In the genomic region with DNA sequence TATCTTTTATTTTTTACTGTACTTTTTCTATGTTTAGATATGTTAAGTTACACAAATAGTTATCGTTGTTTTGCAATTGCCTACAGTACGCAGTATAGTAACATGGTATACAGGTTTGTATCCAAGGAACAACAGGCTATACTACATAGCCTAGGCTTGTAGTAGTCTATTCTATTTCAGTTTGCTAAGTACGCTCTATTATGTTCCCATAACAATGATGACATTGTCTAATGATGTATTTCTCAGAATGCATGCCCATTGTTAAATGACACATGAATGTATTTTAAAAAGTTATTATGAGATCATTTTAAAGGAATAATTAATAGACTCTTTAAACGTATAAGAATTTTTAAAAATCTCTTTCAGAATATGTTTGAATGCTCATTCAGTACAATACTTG, we compare ENCODE assay signal across 15 cellular contexts.
DNase-seq lines count a peak whose midpoint lies in the region; ATAC-seq and TF ChIP-seq lines count a peak whose summit lies in the region.
"Had no signal": no experiment of that assay in that cellular context is flagged by ENCODE, and none has a peak within 500 bp of the region (broad histone marks: within the 10 kb centered on the region; RNA-seq: fewer than 3 reads in every experiment).

No MANE protein-coding gene starts in this region.

- no peaks in the 10 kb centered on the region for H3K9me2 ChIP-seq in OCI-LY7 (ENCODE audit: insufficient read depth, low read length)

- H3K36me3 ChIP-seq in OCI-LY7 (ENCODE audit: insufficient read depth, low read length) = no peaks in the 10 kb centered on the region
- H3K36me3 ChIP-seq: HAP-1 had no signal

- H2AFZ ChIP-seq in OCI-LY7 (ENCODE audit: low read length) = no peak overlapping the region

- no peak overlapping the region for H3K4me2 ChIP-seq in OCI-LY7 (ENCODE audit: low read length)
- H3K4me2 ChIP-seq: A549 had no signal

- CTCF ChIA-PET in OCI-LY7 (lab: Charles Lee; ENCODE audit: unreplicated experiment) = no interaction called here

- intact Hi-C loops in OCI-LY7 (cut with micrococcal nuclease; ENCODE audit: unreplicated experiment) = no loop called here

- POLR2A ChIA-PET in OCI-LY7 (lab: Charles Lee) = interaction anchor here (0.6 to 1.6 kb wide), 9 partner anchors 13 to 1910 kb away, joined by 3 to 5 read pairs (median 3); no protein-coding TSS in a partner anchor

- no TSS peak for BruUV-seq in OCI-LY7 (replicated peaks; lab: Mats Ljungman, UMichigan)

- DNase-seq in foreskin melanocyte (peak; percentile 11), medulla oblongata (ENCODE audit: extremely low spot score) (peak; percentile 47), superior temporal gyrus (ENCODE audit: extremely low spot score) (peak; percentile 76), OCI-LY7 (ENCODE audit: low spot score) (no peak)
- DNase-seq in stimulated activated CD4-positive, alpha-beta T cell treated with anti-CD3 and anti-CD28 coated beads, Interleukin-12 subunit alpha, Interleukin-12 subunit beta, amount 100 ng/mL, for 4 hours = no peak
- DNase-seq: CD8-positive, alpha-beta T cell; COR-L47; DND-41; GDM1; HFFc6 had no signal

- H3K4me1 ChIP-seq in OCI-LY7 (ENCODE audit: insufficient read depth, low read length, poor library complexity, severe bottlenecking) = no peaks in the 10 kb centered on the region
- H3K4me1 ChIP-seq: A549 had no signal

- no peaks in the 10 kb centered on the region for H4K20me1 ChIP-seq in OCI-LY7 (ENCODE audit: insufficient read depth, low read length)

- no peak for ATAC-seq in GM18502 (IDR thresholded peaks at IDR 0.05; ENCODE audit: poor library complexity, unreplicated experiment)
- ATAC-seq: A549; CD8-positive, alpha-beta T cell; HepG2 had no signal

- no peak overlapping the region for H3K4me3 ChIP-seq in OCI-LY7 (ENCODE audit: low read depth, low read length, poor library complexity, severe bottlenecking)
- H3K4me3 ChIP-seq: A549, HAP-1 had no signal

- no peaks in the 10 kb centered on the region for H3K79me2 ChIP-seq in OCI-LY7 (ENCODE audit: insufficient read depth, low read depth, low read length)

- H3K27ac ChIP-seq in angular gyrus (ENCODE audit: low read depth, low read length) = peak overlapping the region; percentile 40
- H3K27ac ChIP-seq in OCI-LY7 (ENCODE audit: low read depth, low read length, poor library complexity, severe bottlenecking) = no peak overlapping the region
- H3K27ac ChIP-seq: A549 had no signal

- H3K9me3 ChIP-seq in OCI-LY7 (ENCODE audit: low read length) = no peaks in the 10 kb centered on the region
- H3K9me3 ChIP-seq: A549, HAP-1 had no signal

- no peak for TF ChIP-seq CTCF in OCI-LY7 (conservative IDR thresholded peaks at IDR 0.05; ENCODE audit: low read length)

Comparison
In these comparisons a context has a peak if more than half of its experiments do, and no peak if none do; other contexts are left out.
1. DNase-seq: peak in foreskin melanocyte (single experiment), medulla oblongata (single experiment) and superior temporal gyrus (single experiment); none in OCI-LY7 (single experiment) and stimulated activated CD4-positive, alpha-beta T cell treated with anti-CD3 and anti-CD28 coated beads, Interleukin-12 subunit alpha, Interleukin-12 subunit beta, amount 100 ng/mL, for 4 hours (single experiment).